Comparison of ENCODE assay signal across 9 cellular contexts in genomic region chr21:45590726-45591618, GRCh38. TPM values are rescaled to one million over a fixed set of nuclear protein-coding genes. Genes with fewer than 3 reads are reported as not detected.
DNase-seq lines count a peak whose midpoint lies in the region; ATAC-seq and TF ChIP-seq lines count a peak whose summit lies in the region.
"Had no signal": no experiment of that assay in that cellular context is flagged by ENCODE, and none has a peak within 500 bp of the region (broad histone marks: within the 10 kb centered on the region; RNA-seq: fewer than 3 reads in every experiment).

No MANE protein-coding gene starts in this region.

- H3K9ac ChIP-seq in H9 (ENCODE audit: extremely low read depth, insufficient read length, low read length), result no peak overlapping the region

- no peak overlapping the region for H3K27ac Mint-ChIP-seq in H9

- no peak overlapping the region for H3K4ac ChIP-seq in H9 (ENCODE audit: low read depth, low read length)

- no peak overlapping the region for H2AK5ac ChIP-seq in H9 (ENCODE audit: insufficient read length, low read length)

- no peak overlapping the region for H2BK5ac ChIP-seq in H9 (ENCODE audit: insufficient read length, low read length)

- no peak overlapping the region for H2BK15ac ChIP-seq in H9 (ENCODE audit: low read depth, low read length)

- H3K4me3 Mint-ChIP-seq in H9, result no peak overlapping the region

- peak overlapping the region; percentile 10 to 52 for H3K4me3 ChIP-seq in gastroesophageal sphincter

- no peak overlapping the region for H3T11ph ChIP-seq in H9 (ENCODE audit: low read length)

- no peaks in the 10 kb centered on the region for H3K27me3 ChIP-seq in H9 (ENCODE audit: insufficient read depth, low read length)
- peaks cover 78% of the 10 kb centered on the region for H3K27me3 ChIP-seq in gastroesophageal sphincter
- H3K27me3 ChIP-seq: adrenal gland had no signal

- H3K18ac ChIP-seq in H9 (ENCODE audit: insufficient read length, low read depth, low read length), result no peak overlapping the region

- H3K79me1 ChIP-seq in H9 (ENCODE audit: insufficient read depth, low read depth, low read length, poor library complexity, severe bottlenecking), result no peaks in the 10 kb centered on the region

- no peak overlapping the region for H2BK20ac ChIP-seq in H9 (ENCODE audit: low read depth, low read length, poor library complexity, severe bottlenecking)

- no peak overlapping the region for H3K56ac ChIP-seq in H9 (ENCODE audit: insufficient read length, low read depth, low read length)

- H3K4me1 Mint-ChIP-seq in H9, result no peaks in the 10 kb centered on the region

- H3K36me3 Mint-ChIP-seq in H9 (ENCODE audit: insufficient read depth in 1 of 3, low read depth in 3 of 3), result peaks cover 2 to 23% (median 18%) of the 10 kb centered on the region in 3 experiments; a peak in 5 of 7 replicates

- peaks cover 43% of the 10 kb centered on the region for H3K27me3 Mint-ChIP-seq in H9 (ENCODE audit: low read depth)

- H2BK12ac ChIP-seq in H9 (ENCODE audit: insufficient read length, low read depth, low read length), result no peak overlapping the region

- H3K4me2 ChIP-seq in H9 (ENCODE audit: insufficient read depth, insufficient read length, low read length), result peak overlapping the region; percentile 7

- TF ChIP-seq POLR2A in gastroesophageal sphincter (IDR thresholded peaks at IDR 0.05), result no peak

- no peaks in the 10 kb centered on the region for H3K4me1 ChIP-seq in H9 (ENCODE audit: insufficient read depth, low read length)
- peaks cover 0 to 24% (median 4%) of the 10 kb centered on the region in 3 donors for H3K4me1 ChIP-seq in gastroesophageal sphincter

- H2BK120ac ChIP-seq in H9 (ENCODE audit: low read depth, low read length, poor library complexity, severe bottlenecking), result no peak overlapping the region

- H2AFZ ChIP-seq in H9 (ENCODE audit: low read length), result no peak overlapping the region

- peaks cover 19% of the 10 kb centered on the region for H3K9me3 ChIP-seq in H9 (ENCODE audit: control insufficient read depth, low read depth, low read length)
- H3K9me3 ChIP-seq in gastroesophageal sphincter, result peaks cover 0 to 24% (median under 1%) of the 10 kb centered on the region in 3 donors

- TF ChIP-seq EP300 in gastroesophageal sphincter (IDR thresholded peaks at IDR 0.05), result no peak

- H3K27ac ChIP-seq in H9 (ENCODE audit: insufficient read length, low read depth, low read length) (no peak overlapping the region), gastroesophageal sphincter (peak overlapping the region in 1 of 4 donors; percentile 10)
- H3K27ac ChIP-seq: adrenal gland had no signal

- no peaks in the 10 kb centered on the region for H4K20me1 ChIP-seq in H9 (ENCODE audit: control insufficient read depth, insufficient read depth, insufficient read length)

- peaks cover 6% of the 10 kb centered on the region for H3K23me2 ChIP-seq in H9 (ENCODE audit: insufficient read length, low read depth, low read length, poor library complexity, severe bottlenecking)

- no peak overlapping the region for H3K14ac ChIP-seq in H9 (ENCODE audit: insufficient read depth, low read length)

- H4K5ac ChIP-seq in H9 (ENCODE audit: insufficient read length, low read depth, low read length), result no peak overlapping the region

- H4K8ac ChIP-seq in H9 (replicated peaks; ENCODE audit: insufficient read length, low read depth, low read length), result no peak overlapping the region

- peak; percentile 34 for ATAC-seq in gastroesophageal sphincter
- no peak for ATAC-seq in GM21528 (IDR thresholded peaks at IDR 0.05; ENCODE audit: low FRiP score, unreplicated experiment)

- H3K9me3 Mint-ChIP-seq in H9, result peaks cover 18 to 32% of the 10 kb centered on the region in 2 experiments

- H4K91ac ChIP-seq in H9 (ENCODE audit: insufficient read length, low read depth, low read length), result no peak overlapping the region

- no peak for TF ChIP-seq CTCF in H9 (conservative IDR thresholded peaks at IDR 0.05)
- TF ChIP-seq CTCF in gastroesophageal sphincter (IDR thresholded peaks at IDR 0.05), result no peak

- no peaks in the 10 kb centered on the region for H3K79me2 ChIP-seq in H9 (ENCODE audit: insufficient read depth, low read length)

- peak; percentile 33 for DNase-seq in 8988T
- peak; percentile 47 for DNase-seq in H9
- DNase-seq in activated CD4-positive, alpha-beta T cell treated with anti-CD3 and anti-CD28 coated beads, Interleukin-2, amount 50 U/mL, for 24 hours (ENCODE audit: low read depth in 1 of 2, low spot score in 1 of 2), result peak; percentile 37 to 38
- DNase-seq in stimulated activated CD4-positive, alpha-beta T cell treated with anti-CD3 and anti-CD28 coated beads, Interleukin-1b, Interleukin-23, amount 100 ng/mL, for 24 hours (ENCODE audit: low read depth in 4 of 4, low spot score in 1 of 4), result peak in 3 of 4 experiments; percentile 32 to 55 (median 49)
- no peak for DNase-seq in cerebellar nuclear complex (lab: John Stamatoyannopoulos, UW)
- DNase-seq in NCI-H446 (lab: John Stamatoyannopoulos, UW), result no peak

- no peaks in the 10 kb centered on the region for H3K36me3 ChIP-seq in gastroesophageal sphincter
- H3K36me3 ChIP-seq: adrenal gland had no signal

- no CpG with 5 or more reads among the region's 53 CpGs for WGBS in H9 (ENCODE audit: extremely low coverage, insufficient read length, low lambda C conversion rate)
- WGBS in gastroesophageal sphincter (ENCODE audit: low coverage in 1 of 2), 2 donors, result 93 to 100% methylated on average over 1 to 2 of the region's 53 CpGs

- no peak overlapping the region for H3K23ac ChIP-seq in H9 (ENCODE audit: insufficient read length, low read depth, low read length)

RNA-seq across cellular contexts. Expression of gene SLC19A1, which starts 48.7 kb away (rescaled TPM):
- total RNA-seq in H9 (2021) (31.4 and 32.4 TPM in 2 replicates), gastroesophageal sphincter (1 to 10 TPM; 1.5 to 8.6 (median 5.3) TPM)

RNA-seq across cellular contexts. Expression of gene PCBP3, which starts 52.6 kb away (rescaled TPM):
- total RNA-seq in H9 (2021) (10.8 and 10.9 TPM in 2 replicates), gastroesophageal sphincter (10 to 100 TPM in 2 of 4 donors, 1 to 10 TPM in 2; 5.1 to 14.8 (median 10.4) TPM)

Comparison
In these comparisons a context has a peak if more than half of its experiments do, and no peak if none do; other contexts are left out.
1. DNase-seq: peak in 8988T (single experiment), H9 (single experiment), activated CD4-positive, alpha-beta T cell treated with anti-CD3 and anti-CD28 coated beads, Interleukin-2, amount 50 U/mL, for 24 hours (2 of 2) and stimulated activated CD4-positive, alpha-beta T cell treated with anti-CD3 and anti-CD28 coated beads, Interleukin-1b, Interleukin-23, amount 100 ng/mL, for 24 hours (3 of 4); none in cerebellar nuclear complex (0 of 2) and NCI-H446 (0 of 2).